In the genomic region with DNA sequence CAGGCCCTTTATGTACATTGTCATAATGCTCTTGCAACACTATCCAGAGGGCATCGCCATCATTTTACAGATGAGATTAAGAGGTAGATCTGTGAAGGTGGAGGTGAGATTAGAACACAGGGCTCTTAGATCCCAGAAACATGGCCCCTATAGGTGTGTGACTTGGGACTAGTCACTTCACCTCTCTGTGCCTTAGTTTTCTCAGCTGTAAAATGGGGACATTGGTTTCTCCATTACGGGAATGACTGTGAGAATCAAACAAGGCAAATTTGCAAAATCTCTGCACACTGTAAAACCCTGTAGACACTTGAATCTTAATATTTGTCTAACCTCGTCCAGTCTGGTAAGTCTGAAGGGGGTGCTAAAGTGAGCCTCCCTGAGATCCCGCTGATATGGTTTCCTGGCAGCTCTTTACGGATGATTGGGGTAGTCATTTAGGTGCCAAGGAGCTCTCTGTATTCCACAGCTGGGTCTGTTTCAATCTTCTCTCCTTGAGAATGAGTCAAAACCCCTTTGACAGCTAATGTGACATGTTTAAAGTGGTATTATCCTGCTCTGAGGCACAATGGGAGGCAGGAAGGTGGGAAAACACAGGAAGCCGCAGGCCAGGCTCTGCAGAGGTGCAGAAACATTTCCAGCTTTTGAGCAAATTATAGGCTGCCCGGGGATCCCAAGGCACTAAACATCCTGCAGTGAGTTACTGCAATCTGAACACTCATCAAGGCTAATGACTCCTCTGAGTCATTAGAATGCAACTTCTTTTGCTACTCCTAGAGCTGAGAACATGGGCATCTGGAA, we compare ENCODE assay signal across 12 cellular contexts.
A peak's percentile ranks its signal among the peaks of the same experiment; 100 is the strongest.
DNase-seq lines count a peak whose midpoint lies in the region; FAIRE-seq and TF ChIP-seq lines count a peak whose summit lies in the region.
"Had no signal": no experiment of that assay in that cellular context is flagged by ENCODE, and none has a peak within 500 bp of the region (broad histone marks: within the 10 kb centered on the region; RNA-seq: fewer than 3 reads in every experiment).

No MANE protein-coding gene starts in this region.

- DNase-seq in HPDE6-E6E7 (ENCODE audit: extremely low spot score) (peak; percentile 81), amniotic stem cell (lab: John Stamatoyannopoulos, UW) (peak; percentile 12), keratinocyte (ENCODE audit: low read depth, low spot score) (peak; percentile 80), suprapubic skin (ENCODE audit: low spot score in 2 of 2) (no peak), SIG-M5 treated with dmso at 0.1 percent for 504 hours (lab: John Stamatoyannopoulos, UW; ENCODE audit: unreplicated experiment) (no peak), ureter (ENCODE audit: low spot score) (no peak), NCI-H1436 treated with DMSO at 0.1 percent for 48 hours (lab: John Stamatoyannopoulos, UW) (no peak)
- DNase-seq: activated T-cell treated with anti-CD3 and anti-CD28 coated beads, Interleukin-2, amount 50 U/mL, for 72 hours; esophagus squamous epithelium; pancreas; stimulated activated naive CD8-positive, alpha-beta T cell treated with anti-CD3 and anti-CD28 coated beads, Interleukin-15, Interleukin-2, amounts not matched to agents 100 U/mL and 50 U/mL, for 24 hours had no signal

- H3K36me3 ChIP-seq in keratinocyte (ENCODE audit: control insufficient read depth in 2 of 2, extremely low read depth in 1 of 2, insufficient read depth in 2 of 2, low read length in 2 of 2) (no peaks in the 10 kb centered on the region), suprapubic skin (no peaks in the 10 kb centered on the region)
- H3K36me3 ChIP-seq: esophagus squamous epithelium, pancreas had no signal

- H3K4me1 ChIP-seq in keratinocyte (ENCODE audit: control insufficient read depth, extremely low read depth, insufficient read depth, low read length) (peaks cover 48% of the 10 kb centered on the region), suprapubic skin (peaks cover 26% of the 10 kb centered on the region)

- H3K9me1 ChIP-seq in keratinocyte (ENCODE audit: control insufficient read depth, extremely low read depth, insufficient read depth, low read length), result no peaks in the 10 kb centered on the region

- H4K20me1 ChIP-seq in keratinocyte (ENCODE audit: control insufficient read depth, extremely low read depth, insufficient read depth, low read length), result no peaks in the 10 kb centered on the region

- TF ChIP-seq POLR2A in suprapubic skin (IDR thresholded peaks at IDR 0.05), result no peak

- H3K27ac ChIP-seq in keratinocyte (ENCODE audit: control insufficient read depth, insufficient read depth, low read length) (peak overlapping the region; percentile 66), suprapubic skin (peak overlapping the region; percentile 27)
- H3K27ac ChIP-seq: pancreas had no signal

- H3K4me3 ChIP-seq in keratinocyte (ENCODE audit: control insufficient read depth in 2 of 3, extremely low read depth in 1 of 3, insufficient read depth in 2 of 3, low read depth in 1 of 3, low read length in 3 of 3) (no peak overlapping the region), suprapubic skin (no peak overlapping the region)
- H3K4me3 ChIP-seq: esophagus squamous epithelium, GM12878, pancreas had no signal

- TF ChIP-seq EP300 in suprapubic skin (IDR thresholded peaks at IDR 0.05), result no peak

- TF ChIP-seq CTCF in keratinocyte (optimal IDR thresholded peaks at IDR 0.05 in 1 of 3, IDR thresholded peaks at IDR 0.05 in 1 of 3, conservative IDR thresholded peaks at IDR 0.05 in 1 of 3; ENCODE audit: extremely low read depth in 1 of 3, insufficient read depth in 2 of 3, low read length in 3 of 3) (no peak), suprapubic skin (IDR thresholded peaks at IDR 0.05) (no peak)

- H3K9me3 ChIP-seq in keratinocyte (ENCODE audit: control insufficient read depth, low read depth, low read length) (peaks cover 5% of the 10 kb centered on the region), suprapubic skin (no peaks in the 10 kb centered on the region)
- H3K9me3 ChIP-seq: esophagus squamous epithelium, pancreas had no signal

- no peaks in the 10 kb centered on the region for H3K27me3 ChIP-seq in keratinocyte (ENCODE audit: control insufficient read depth, extremely low read depth, insufficient read depth, low read length)
- H3K27me3 ChIP-seq in suprapubic skin, result no peaks in the 10 kb centered on the region
- H3K27me3 ChIP-seq: esophagus squamous epithelium, pancreas had no signal

- no peak overlapping the region for H3K9ac ChIP-seq in keratinocyte (ENCODE audit: control insufficient read depth, extremely low read depth, insufficient read depth, low read length)

- no peak overlapping the region for H2AFZ ChIP-seq in keratinocyte (ENCODE audit: control insufficient read depth, low read length)

- 63% methylated on average over 7 of the region's 7 CpGs for WGBS in suprapubic skin

- dilution Hi-C loops in keratinocyte (cut with MboI; ENCODE audit: extremely low pct_ligation_motif_present, low sequenced_read_pairs), result no loop called here

- no peaks in the 10 kb centered on the region for H3K79me2 ChIP-seq in keratinocyte (ENCODE audit: control insufficient read depth, insufficient read depth, low read length)

- peak overlapping the region; percentile 54 for H3K4me2 ChIP-seq in keratinocyte (ENCODE audit: control insufficient read depth, extremely low read depth, insufficient read depth, low read depth, low read length)

- peak; percentile 79 for FAIRE-seq in keratinocyte (lab: Jason Lieb, UNC)
- FAIRE-seq: GM12878, pancreas had no signal

Comparison
In these comparisons a context has a peak if more than half of its experiments do, and no peak if none do; other contexts are left out.
1. DNase-seq: peak in HPDE6-E6E7 (single experiment), amniotic stem cell (single experiment) and keratinocyte (single experiment); none in suprapubic skin (0 of 2), SIG-M5 treated with dmso at 0.1 percent for 504 hours (single experiment), ureter (single experiment) and NCI-H1436 treated with DMSO at 0.1 percent for 48 hours (single experiment).